12 cellular contexts compared by ENCODE assay signal in the genomic region with DNA sequence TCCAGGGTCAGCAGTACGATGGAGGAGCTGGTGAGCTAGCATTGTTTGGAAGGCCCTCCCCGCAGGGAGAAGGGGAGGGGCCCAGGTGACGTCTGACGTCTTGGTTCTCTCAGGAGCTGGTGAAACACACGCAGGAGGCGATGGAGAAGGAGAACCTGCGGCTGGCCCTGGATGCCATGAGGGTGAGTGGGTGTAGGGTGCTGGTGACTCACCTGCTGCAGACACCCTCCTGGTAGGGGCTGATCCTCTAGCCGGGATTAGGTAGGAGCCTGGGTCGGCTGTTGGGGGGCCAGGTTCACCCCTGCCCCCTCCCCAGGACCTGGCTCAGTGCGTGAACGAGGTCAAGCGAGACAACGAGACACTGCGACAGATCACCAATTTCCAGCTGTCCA. TPM values are rescaled to one million over a fixed set of nuclear protein-coding genes. Genes with fewer than 3 reads are reported as not detected.
A peak's percentile ranks its signal among the peaks of the same experiment; 100 is the strongest.
DNase-seq lines count a peak whose midpoint lies in the region; ATAC-seq, FAIRE-seq and TF ChIP-seq lines count a peak whose summit lies in the region.
"Had no signal": no experiment of that assay in that cellular context is flagged by ENCODE, and none has a peak within 500 bp of the region (broad histone marks: within the 10 kb centered on the region; RNA-seq: fewer than 3 reads in every experiment).

No MANE protein-coding gene starts in this region.

- peak; percentile 79 for DNase-seq in Caki2 (ENCODE audit: low read depth)
- DNase-seq in HK-2 (ENCODE audit: unreplicated experiment), result peak; percentile 74
- no peak for DNase-seq in activated naive CD8-positive, alpha-beta T cell treated with anti-CD3 and anti-CD28 coated beads, Interleukin-2, amount 50 U/mL, for 24 hours
- peak; percentile 90 for DNase-seq in kidney tubule cell (ENCODE audit: low spot score)
- no peak for DNase-seq in NCI-H146 treated with DMSO at 0.1 percent for 48 hours (lab: John Stamatoyannopoulos, UW; ENCODE audit: unreplicated experiment)
- no peak for DNase-seq in stimulated activated naive CD8-positive, alpha-beta T cell treated with anti-CD3 and anti-CD28 coated beads, Interleukin-15, Interleukin-2, amounts not matched to agents 100 U/mL and 50 U/mL, for 24 hours
- DNase-seq in GM12892 (ENCODE audit: insufficient read length), result no peak
- no peak for DNase-seq in NCI-H1436 treated with DMSO at 0.1 percent for 48 hours (lab: John Stamatoyannopoulos, UW)
- DNase-seq: naive B cell, NCI-H187 had no signal

- FAIRE-seq in GM12892 (lab: Jason Lieb, UNC), result no peak

- no peaks in the 10 kb centered on the region for H3K27me3 Mint-ChIP-seq in activated naive CD8-positive, alpha-beta T cell treated with anti-CD3 and anti-CD28 coated beads, Interleukin-2, amount 50 U/mL, for 24 hours
- H3K27me3 Mint-ChIP-seq: activated naive CD4-positive, alpha-beta T cell treated with anti-CD3 and anti-CD28 coated beads, Interleukin-2, amount 10 ng/mL, durations not matched to agents 7 days and 5 days; IgD-negative memory B cell; naive B cell had no signal

- TF ChIP-seq POLR2A in GM12892 (IDR thresholded peaks at IDR 0.05; ENCODE audit: low read depth, low read length), result no peak

- in situ Hi-C loops in Caki2 (cut with HindIII; ENCODE audit: low pct_unique_long_range_greater_than_20kb, low sequenced_read_pairs), result no loop called here

- H3K4me1 Mint-ChIP-seq in activated naive CD8-positive, alpha-beta T cell treated with anti-CD3 and anti-CD28 coated beads, Interleukin-2, amount 50 U/mL, for 24 hours, result peaks cover 3% of the 10 kb centered on the region

- peaks cover 57% of the 10 kb centered on the region for H3K36me3 Mint-ChIP-seq in activated naive CD8-positive, alpha-beta T cell treated with anti-CD3 and anti-CD28 coated beads, Interleukin-2, amount 50 U/mL, for 24 hours (ENCODE audit: low read depth)

- peak; percentile 12 for ATAC-seq in activated naive CD8-positive, alpha-beta T cell treated with anti-CD3 and anti-CD28 coated beads, Interleukin-2, amount 50 U/mL, for 24 hours
- ATAC-seq in stimulated activated naive CD8-positive, alpha-beta T cell treated with anti-CD3 and anti-CD28 coated beads, Interleukin-15, Interleukin-2, amounts not matched to agents 100 U/mL and 50 U/mL, for 24 hours, result no peak

- no peak overlapping the region for H3K4me3 Mint-ChIP-seq in activated naive CD8-positive, alpha-beta T cell treated with anti-CD3 and anti-CD28 coated beads, Interleukin-2, amount 50 U/mL, for 24 hours
- H3K4me3 Mint-ChIP-seq: activated naive CD4-positive, alpha-beta T cell treated with anti-CD3 and anti-CD28 coated beads, Interleukin-2, amount 10 ng/mL, durations not matched to agents 7 days and 5 days; naive B cell had no signal

- H3K9me3 Mint-ChIP-seq in activated naive CD8-positive, alpha-beta T cell treated with anti-CD3 and anti-CD28 coated beads, Interleukin-2, amount 50 U/mL, for 24 hours, result no peaks in the 10 kb centered on the region
- H3K9me3 Mint-ChIP-seq: activated naive CD4-positive, alpha-beta T cell treated with anti-CD3 and anti-CD28 coated beads, Interleukin-2, amount 10 ng/mL, durations not matched to agents 7 days and 5 days; IgD-negative memory B cell had no signal

- H3K27ac Mint-ChIP-seq in activated naive CD8-positive, alpha-beta T cell treated with anti-CD3 and anti-CD28 coated beads, Interleukin-2, amount 50 U/mL, for 24 hours, result peak overlapping the region; percentile 11

RNA-seq across cellular contexts. Expression of gene VAV1, which starts 55.8 kb away (rescaled TPM):
- total RNA-seq in Caki2 (2014; rRNA removed; shearing (Covaris generic); ENCODE audit: low replicate concordance), result 5.3 and 6.8 TPM in 2 replicates
- polyA plus RNA-seq in GM12892 (2012; ENCODE audit: missing spikeins), result 30.2 TPM

RNA-seq across cellular contexts. Expression of gene ADGRE1, which starts 59.1 kb away (rescaled TPM):
- total RNA-seq in Caki2 (2014; rRNA removed; shearing (Covaris generic); ENCODE audit: low replicate concordance), result 11.4 and 15.0 TPM in 2 replicates
- polyA plus RNA-seq in GM12892 (2012; ENCODE audit: missing spikeins), result 3.9 TPM

Comparison
In these comparisons a context has a peak if more than half of its experiments do, and no peak if none do; other contexts are left out.
1. DNase-seq: peak in Caki2 (single experiment), HK-2 (single experiment) and kidney tubule cell (single experiment); none in activated naive CD8-positive, alpha-beta T cell treated with anti-CD3 and anti-CD28 coated beads, Interleukin-2, amount 50 U/mL, for 24 hours (single experiment), NCI-H146 treated with DMSO at 0.1 percent for 48 hours (single experiment), stimulated activated naive CD8-positive, alpha-beta T cell treated with anti-CD3 and anti-CD28 coated beads, Interleukin-15, Interleukin-2, amounts not matched to agents 100 U/mL and 50 U/mL, for 24 hours (single experiment), GM12892 (single experiment) and NCI-H1436 treated with DMSO at 0.1 percent for 48 hours (single experiment).